In genomic region chr2:219508933-219509779, GRCh38 we compare ENCODE assay signal across 10 cellular contexts. TPM values are rescaled to one million over a fixed set of nuclear protein-coding genes. Genes with fewer than 3 reads are reported as not detected.
A peak's percentile ranks its signal among the peaks of the same experiment; 100 is the strongest.
DNase-seq lines count a peak whose midpoint lies in the region; ATAC-seq, FAIRE-seq and TF ChIP-seq lines count a peak whose summit lies in the region.
"Had no signal": no experiment of that assay in that cellular context is flagged by ENCODE, and none has a peak within 500 bp of the region (broad histone marks: within the 10 kb centered on the region; RNA-seq: fewer than 3 reads in every experiment).

No MANE protein-coding gene starts in this region.

- no peak overlapping the region for H2AK5ac ChIP-seq in H1 (ENCODE audit: low read depth, low read length)

- H3K56ac ChIP-seq in H1 (replicated peaks; ENCODE audit: insufficient read length, low read depth, low read length): no peak overlapping the region

- CTCF ChIA-PET in H1 (lab: Charles Lee; ENCODE audit: partially characterized antibody): interaction anchor here (0.8 to 113.1 kb wide), 15 partner anchors 16 to 1607 kb away, joined by 3 to 7248 read pairs (median 4); partner anchors contain the start of genes DES, DNPEP, GMPPA and SPEG

- H3K4ac ChIP-seq in H1 (replicated peaks; ENCODE audit: insufficient read length, low read depth, low read length): peak overlapping the region; percentile 75

- H2BK12ac ChIP-seq in H1 (ENCODE audit: low read depth, low read length): peak overlapping the region; percentile 84; the same call in 1 of the 2 replicates

- no peak for DNase-seq in H1 (ENCODE audit: low read depth in 1 of 2, low spot score in 2 of 2)
- DNase-seq in activated gamma-delta T cell (lab: John Stamatoyannopoulos, UW): no peak

- TF ChIP-seq RAD21 in H1 (IDR thresholded peaks at IDR 0.05 in 1 of 2, conservative IDR thresholded peaks at IDR 0.05 in 1 of 2; ENCODE audit: low read depth in 2 of 2, low read length in 2 of 2): no peak

- H3K27ac ChIP-seq in H1 (ENCODE audit: low read depth, low read length): no peak overlapping the region

- no peak overlapping the region for H2AFZ ChIP-seq in H1 (ENCODE audit: low read length)

- H4K20me1 ChIP-seq in H1 (replicated peaks in 1 of 2; ENCODE audit: control insufficient read depth in 1 of 2, insufficient read depth in 2 of 2, low read length in 2 of 2): peaks cover 0 to 2% of the 10 kb centered on the region in 2 experiments

- peak overlapping the region; percentile 85; the same call in 1 of the 2 replicates for H2BK5ac ChIP-seq in H1 (ENCODE audit: low read depth, low read length)

- no peak overlapping the region for H3K9ac ChIP-seq in H1 (replicated peaks in 1 of 4; ENCODE audit: extremely low read depth in 1 of 4, low read depth in 3 of 4, low read length in 3 of 4)
- no peak overlapping the region for H3K9ac ChIP-seq in skeletal muscle satellite cell (ENCODE audit: low read depth, low read length)

- no peaks in the 10 kb centered on the region; a peak in 1 of 8 replicates for H3K36me3 ChIP-seq in H1 (ENCODE audit: control insufficient read depth in 2 of 4, insufficient read depth in 4 of 4, low read length in 3 of 4)
- H3K36me3 ChIP-seq in skeletal muscle satellite cell (ENCODE audit: insufficient read depth, low read length): peaks cover 25% of the 10 kb centered on the region

- peaks cover 7 to 72% (median 62%) of the 10 kb centered on the region in 4 experiments for H3K4me1 ChIP-seq in H1 (replicated peaks in 1 of 4; ENCODE audit: control insufficient read depth in 3 of 4, insufficient read depth in 4 of 4, low read length in 3 of 4)
- peaks cover 49% of the 10 kb centered on the region for H3K4me1 ChIP-seq in skeletal muscle satellite cell (ENCODE audit: control insufficient read depth, insufficient read depth, low read length)

- H3K79me1 ChIP-seq in H1 (ENCODE audit: low read depth, low read length): no peaks in the 10 kb centered on the region

- peak overlapping the region; percentile 87 for H4K91ac ChIP-seq in H1 (replicated peaks; ENCODE audit: insufficient read length, low read length)

- 0 out of 2 replicates have a peak overlapping the region, but pooled peaks have one; percentile 72 for H2BK15ac ChIP-seq in H1 (ENCODE audit: low read length)

- H3K4me2 ChIP-seq in H1 (ENCODE audit: insufficient read depth in 1 of 2, low read depth in 2 of 2, low read length in 2 of 2) (peak overlapping the region; percentile 40 to 97), skeletal muscle satellite cell (ENCODE audit: low read length) (peak overlapping the region; percentile 75)

- peaks cover 2 to 29% (median 26%) of the 10 kb centered on the region in 4 experiments for H3K27me3 ChIP-seq in H1 (replicated peaks in 1 of 4; ENCODE audit: control insufficient read depth in 3 of 4, extremely low read depth in 1 of 4, insufficient read depth in 3 of 4, low read length in 3 of 4)
- peaks cover 25% of the 10 kb centered on the region for H3K27me3 ChIP-seq in skeletal muscle satellite cell (ENCODE audit: control insufficient read depth, insufficient read depth, low read length)

- no peak for FAIRE-seq in H1 (lab: Jason Lieb, UNC)
- FAIRE-seq: endometrium, TTC549 had no signal

- POLR2A ChIA-PET in H1 (lab: Charles Lee; ENCODE audit: partially characterized antibody): interaction anchor here (0.6 to 11.0 kb wide), 6 partner anchors 11 to 187 kb away, joined by 3 to 216 read pairs (median 6); partner anchors contain the start of gene GMPPA

- H3K9me3 ChIP-seq in H1 (ENCODE audit: insufficient read depth in 2 of 2, low read depth in 1 of 2, low read length in 1 of 2) (no peaks in the 10 kb centered on the region), skeletal muscle satellite cell (replicated peaks; ENCODE audit: low read length) (no peaks in the 10 kb centered on the region)

- H3K18ac ChIP-seq in H1 (ENCODE audit: extremely low read depth, low read length): peak overlapping the region; percentile 71; the same call in 1 of the 2 replicates

- no peak overlapping the region; the same call in 1 of the 2 replicates for H4K8ac ChIP-seq in H1 (ENCODE audit: extremely low read depth, insufficient read depth, low read length)

- peaks cover 6% of the 10 kb centered on the region for H3K23me2 ChIP-seq in H1 (ENCODE audit: low read depth, low read length)

- no peak for TF ChIP-seq EP300 in H1 (IDR thresholded peaks at IDR 0.05; ENCODE audit: borderline replicate concordance in 1 of 2, low read depth in 2 of 2, low read length in 2 of 2)

- no peak for TF ChIP-seq CTCF in H1 (IDR thresholded peaks at IDR 0.05; ENCODE audit: control extremely low read depth in 1 of 3, insufficient read depth in 1 of 3, low read depth in 1 of 3, low read length in 3 of 3)

- 0% methylated on average over 2 of the region's 15 CpGs; no CpG with 5 or more reads in 1 of the 2 experiments for WGBS in H1 (ENCODE audit: extremely low coverage in 1 of 2, insufficient coverage in 1 of 2, insufficient read length in 1 of 2, insufficient replicate concordance in 2 of 2, low coverage in 1 of 2, low lambda C conversion rate in 2 of 2, missing lambda C conversion rate in 1 of 2), 2 experiments

- H4K5ac ChIP-seq in H1 (ENCODE audit: insufficient read length, low read depth, low read length): no peak overlapping the region

- H3K4me3 ChIP-seq in H1 (ENCODE audit: extremely low read depth in 1 of 4, insufficient read depth in 2 of 4, low read depth in 3 of 4, low read length in 4 of 4) (peak overlapping the region in 2 of 4 experiments; percentile 51 to 56; a peak in 4 of 8 replicates), skeletal muscle satellite cell (ENCODE audit: low read length) (no peak overlapping the region)

- H3K23ac ChIP-seq in H1 (ENCODE audit: insufficient read length): no peak overlapping the region

- H3K79me2 ChIP-seq in H1 (ENCODE audit: control insufficient read depth in 1 of 2, insufficient read depth in 2 of 2, low read length in 2 of 2): no peaks in the 10 kb centered on the region

- ATAC-seq in GM21360 (IDR thresholded peaks at IDR 0.05; ENCODE audit: unreplicated experiment) (peak; percentile 8), HG03439 (IDR thresholded peaks at IDR 0.05; ENCODE audit: unreplicated experiment) (peak; percentile 13), HG03521 (IDR thresholded peaks at IDR 0.05; ENCODE audit: unreplicated experiment) (no peak), GM18858 (IDR thresholded peaks at IDR 0.05; ENCODE audit: unreplicated experiment) (no peak)

- no peak overlapping the region for H3K14ac ChIP-seq in H1 (ENCODE audit: insufficient read length)

- H2BK20ac ChIP-seq in H1 (ENCODE audit: low read length): 0 out of 2 replicates have a peak overlapping the region, but pooled peaks have one; percentile 86

- no peak for TF ChIP-seq POLR2A in H1 (IDR thresholded peaks at IDR 0.05; ENCODE audit: control extremely low read depth in 1 of 2, low read depth in 2 of 2, low read length in 2 of 2)

- peak overlapping the region; percentile 52 for H2BK120ac ChIP-seq in H1 (replicated peaks; ENCODE audit: low read depth, low read length)

TF ChIP-seq in H1, 55 proteins besides CTCF, POLR2A, EP300 and RAD21 (continues in another document):
- TF ChIP-seq YY1 (IDR thresholded peaks at IDR 0.05; ENCODE audit: low read depth, low read length): 0 out of 2 replicates have a peak, but pooled peaks have one; percentile 52

RNA-seq across cellular contexts. Expression of gene ASIC4, which starts 5.1 kb away (rescaled TPM):
- total RNA-seq in H1 (2021; fragmentation: NEBNext Ultra II Directional; extraction: Animal tissue kit (Norgen Biotek cat#: 25700)): 0.19 and 0.22 TPM in 2 replicates
- 0.12 and 0.30 TPM in 2 replicates for polyA plus RNA-seq in H1 (2011; rRNA removed)
- polyA plus RNA-seq in H1 (2011; cell fraction: cytosol; rRNA removed): 0.18 TPM
- 0.96 TPM for polyA plus RNA-seq in H1 (2011; cell fraction: nucleus; rRNA removed)
- 0.11 to 0.42 TPM (median 0.36 TPM) in 3 of 4 replicates, not detected in the other for polyA plus RNA-seq in H1 (2012, experiment 1 of 2)
- 0.05 TPM for polyA plus RNA-seq in H1 (2012, experiment 2 of 2)
- polyA plus RNA-seq in H1 (2013, experiment 1 of 2): 0.06 TPM
- polyA plus RNA-seq in H1 (2013, experiment 2 of 2): 0.13 TPM
- 0.12 and 0.22 TPM in 2 replicates for polyA minus RNA-seq in H1 (2011; rRNA and poly(A)+ RNA removed)
- polyA minus RNA-seq in H1 (2011; cell fraction: cytosol; rRNA and poly(A)+ RNA removed): not detected
- 0.50 TPM for polyA minus RNA-seq in H1 (2011; cell fraction: nucleus; rRNA and poly(A)+ RNA removed)
- not detected in 2 replicates for total RNA-seq in skeletal muscle satellite cell (2012; rRNA removed)
- total RNA-seq: pulmonary artery endothelial cell had no signal

RNA-seq across cellular contexts. Expression of gene GMPPA, which starts 10.5 kb away (rescaled TPM):
- 34.3 and 35.3 TPM in 2 replicates for total RNA-seq in H1 (2021; fragmentation: NEBNext Ultra II Directional; extraction: Animal tissue kit (Norgen Biotek cat#: 25700))
- 98.8 and 101 TPM in 2 replicates for polyA plus RNA-seq in H1 (2011; rRNA removed)
- 59.0 TPM for polyA plus RNA-seq in H1 (2011; cell fraction: cytosol; rRNA removed)
- polyA plus RNA-seq in H1 (2011; cell fraction: nucleus; rRNA removed): 133 TPM
- polyA plus RNA-seq in H1 (2012, experiment 1 of 2): 32.8 to 43.7 TPM (median 41.5 TPM) in 4 replicates
- 53.9 TPM for polyA plus RNA-seq in H1 (2012, experiment 2 of 2)
- polyA plus RNA-seq in H1 (2013, experiment 1 of 2): 32.4 TPM
- 31.6 TPM for polyA plus RNA-seq in H1 (2013, experiment 2 of 2)
- polyA minus RNA-seq in H1 (2011; rRNA and poly(A)+ RNA removed): 67.3 and 79.3 TPM in 2 replicates
- polyA minus RNA-seq in H1 (2011; cell fraction: cytosol; rRNA and poly(A)+ RNA removed): 24.6 TPM
- 26.1 TPM for polyA minus RNA-seq in H1 (2011; cell fraction: nucleus; rRNA and poly(A)+ RNA removed)
- total RNA-seq in skeletal muscle satellite cell (2012; rRNA removed): 51.2 and 71.9 TPM in 2 replicates

RNA-seq across cellular contexts. Expression of gene CHPF, which starts 34.5 kb away (rescaled TPM):
- 62.9 and 68.1 TPM in 2 replicates for total RNA-seq in H1 (2021; fragmentation: NEBNext Ultra II Directional; extraction: Animal tissue kit (Norgen Biotek cat#: 25700))
- 67.3 and 103 TPM in 2 replicates for polyA plus RNA-seq in H1 (2011; rRNA removed)
- polyA plus RNA-seq in H1 (2011; cell fraction: cytosol; rRNA removed): 61.7 TPM
- 76.8 TPM for polyA plus RNA-seq in H1 (2011; cell fraction: nucleus; rRNA removed)
- polyA plus RNA-seq in H1 (2012, experiment 1 of 2): 33.7 to 59.5 TPM (median 55.7 TPM) in 4 replicates
- 62.7 TPM for polyA plus RNA-seq in H1 (2012, experiment 2 of 2)
- 107 TPM for polyA plus RNA-seq in H1 (2013, experiment 1 of 2)
- polyA plus RNA-seq in H1 (2013, experiment 2 of 2): 107 TPM
- 17.3 and 20.9 TPM in 2 replicates for polyA minus RNA-seq in H1 (2011; rRNA and poly(A)+ RNA removed)
- polyA minus RNA-seq in H1 (2011; cell fraction: cytosol; rRNA and poly(A)+ RNA removed): 62.2 TPM
- 38.8 TPM for polyA minus RNA-seq in H1 (2011; cell fraction: nucleus; rRNA and poly(A)+ RNA removed)
- 130 and 146 TPM in 2 replicates for total RNA-seq in skeletal muscle satellite cell (2012; rRNA removed)

RNA-seq across cellular contexts. Expression of gene TMEM198, which starts 34.7 kb away (rescaled TPM):
- total RNA-seq in H1 (2021; fragmentation: NEBNext Ultra II Directional; extraction: Animal tissue kit (Norgen Biotek cat#: 25700)): 10.2 and 11.0 TPM in 2 replicates
- 10.4 and 15.4 TPM in 2 replicates for polyA plus RNA-seq in H1 (2011; rRNA removed)
- 10.0 TPM for polyA plus RNA-seq in H1 (2011; cell fraction: cytosol; rRNA removed)
- polyA plus RNA-seq in H1 (2011; cell fraction: nucleus; rRNA removed): 19.0 TPM
- polyA plus RNA-seq in H1 (2012, experiment 1 of 2): 7.6 to 11.7 TPM (median 9.4 TPM) in 4 replicates
- 13.6 TPM for polyA plus RNA-seq in H1 (2012, experiment 2 of 2)
- 8.4 TPM for polyA plus RNA-seq in H1 (2013, experiment 1 of 2)
- polyA plus RNA-seq in H1 (2013, experiment 2 of 2): 8.2 TPM
- 4.3 and 6.1 TPM in 2 replicates for polyA minus RNA-seq in H1 (2011; rRNA and poly(A)+ RNA removed)
- polyA minus RNA-seq in H1 (2011; cell fraction: cytosol; rRNA and poly(A)+ RNA removed): 7.5 TPM
- 5.6 TPM for polyA minus RNA-seq in H1 (2011; cell fraction: nucleus; rRNA and poly(A)+ RNA removed)
- total RNA-seq in skeletal muscle satellite cell (2012; rRNA removed): 0.51 and 1.3 TPM in 2 replicates
- total RNA-seq: pulmonary artery endothelial cell had no signal

Comparison
In these comparisons a context has a peak if more than half of its experiments do, and no peak if none do; other contexts are left out.
1. ATAC-seq: peak in GM21360 (single experiment) and HG03439 (single experiment); none in HG03521 (single experiment) and GM18858 (single experiment).